1 cellular context compared by ENCODE assay signal in genomic region chr20:31691646-31692275, GRCh38.
TF ChIP-seq lines count a peak whose summit lies in the region.

No MANE protein-coding gene starts in this region.

TF ChIP-seq in K562, 482 proteins besides CTCF, POLR2A, EP300 and RAD21:
- TF ChIP-seq ZNF592 (IDR thresholded peaks at IDR 0.05) (peak; percentile 28; the same call in 1 of the 2 replicates), ELF4 (CRISPR knock-in tag; IDR thresholded peaks at IDR 0.05) (no peak), DPF2 (IDR thresholded peaks at IDR 0.05) (0 out of 2 replicates have a peak, but pooled peaks have one; percentile 42), TEAD4 (IDR thresholded peaks at IDR 0.05; ENCODE audit: low read length) (peak; percentile 47; the same call in 1 of the 2 replicates), TEAD4 (CRISPR knock-in tag; IDR thresholded peaks at IDR 0.05; ENCODE audit: borderline replicate concordance) (no peak), EGR1 (conservative IDR thresholded peaks at IDR 0.05) (peak; percentile 32; the same call in 1 of the 2 replicates), SMARCA4 (IDR thresholded peaks at IDR 0.05) (peak; percentile 18; the same call in 1 of the 2 replicates), TEAD1 (CRISPR knock-in tag; IDR thresholded peaks at IDR 0.05) (no peak), MAZ (CRISPR knock-in tag; conservative IDR thresholded peaks at IDR 0.05 in 1 of 2, IDR thresholded peaks at IDR 0.05 in 1 of 2) (no peak), RBM15 (IDR thresholded peaks at IDR 0.05; ENCODE audit: insufficient read depth, low read length) (no peak), SMARCC2 (IDR thresholded peaks at IDR 0.05; ENCODE audit: low read depth) (no peak), ARID1B (IDR thresholded peaks at IDR 0.05) (0 out of 2 replicates have a peak, but pooled peaks have one; percentile 10), COPS2 (conservative IDR thresholded peaks at IDR 0.05) (no peak), TSHZ1 (CRISPR knock-in tag; IDR thresholded peaks at IDR 0.05) (no peak), CBFA2T3 (IDR thresholded peaks at IDR 0.05) (no peak), HDAC3 (IDR thresholded peaks at IDR 0.05; ENCODE audit: borderline replicate concordance, partially characterized antibody) (no peak), ZNF140 (CRISPR knock-in tag; IDR thresholded peaks at IDR 0.05) (no peak), CXXC5 (CRISPR knock-in tag; IDR thresholded peaks at IDR 0.05) (no peak), NR2C1 (IDR thresholded peaks at IDR 0.05) (no peak), NR2C1 (tag; IDR thresholded peaks at IDR 0.05) (no peak)
- TF ChIP-seq, protein P1, sequence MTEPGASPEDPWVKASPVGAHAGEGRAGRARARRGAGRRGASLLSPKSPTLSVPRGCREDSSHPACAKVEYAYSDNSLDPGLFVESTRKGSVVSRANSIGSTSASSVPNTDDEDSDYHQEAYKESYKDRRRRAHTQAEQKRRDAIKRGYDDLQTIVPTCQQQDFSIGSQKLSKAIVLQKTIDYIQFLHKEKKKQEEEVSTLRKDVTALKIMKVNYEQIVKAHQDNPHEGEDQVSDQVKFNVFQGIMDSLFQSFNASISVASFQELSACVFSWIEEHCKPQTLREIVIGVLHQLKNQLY (CRISPR knock-in tag; conservative IDR thresholded peaks at IDR 0.05), result no peak
TF ChIP-seq in K562: peak in this region for 6.
